Comparison of ENCODE assay signal across 9 cellular contexts in the genomic region with DNA sequence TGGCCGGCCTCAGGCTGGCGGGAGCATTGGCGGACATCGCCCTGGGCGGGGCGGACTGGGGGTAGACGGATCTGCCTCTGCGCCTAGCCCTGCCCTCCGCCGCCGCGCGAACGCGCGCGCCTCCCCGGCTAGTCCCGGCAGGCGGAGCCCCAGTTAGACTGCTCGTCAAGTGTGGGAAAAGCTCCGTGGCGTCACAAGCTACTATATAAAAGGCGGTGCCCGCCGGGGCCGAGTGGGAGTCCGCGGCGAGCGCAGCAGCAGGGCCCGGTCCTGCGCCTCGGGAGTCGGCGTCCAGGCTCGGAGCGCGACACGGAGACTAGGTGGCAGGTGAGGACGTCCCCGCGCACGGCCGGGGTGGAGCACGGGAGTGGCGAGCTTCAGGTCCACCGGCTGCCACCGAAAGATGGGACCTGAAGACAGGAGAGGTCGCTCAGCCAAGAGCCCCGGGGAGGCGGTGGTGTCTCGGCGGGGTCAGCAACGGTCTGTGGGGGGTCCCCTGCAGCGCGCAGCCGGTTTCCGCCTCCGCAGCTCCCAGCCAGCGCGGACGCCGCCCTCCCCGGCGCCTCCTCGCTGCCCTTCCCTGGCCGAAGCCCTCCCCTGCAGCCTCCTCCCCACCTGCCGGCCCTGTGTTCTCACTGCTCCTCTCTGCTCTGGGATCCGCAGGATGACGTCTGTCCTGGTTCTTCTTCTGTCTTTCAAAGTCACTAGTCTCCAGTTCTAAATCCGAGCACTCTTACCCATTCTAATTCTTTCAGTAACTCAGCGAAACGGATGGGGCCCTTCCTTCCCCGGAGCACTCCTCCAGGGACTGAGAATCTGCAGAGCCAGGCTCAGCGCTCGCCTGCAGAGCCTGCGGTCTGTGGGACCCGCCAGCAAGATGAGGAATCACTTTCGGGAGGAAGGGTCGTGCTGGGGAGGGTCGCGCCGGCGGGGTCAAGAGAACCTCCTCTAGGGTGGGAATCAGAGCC. TPM values are rescaled to one million over a fixed set of nuclear protein-coding genes. Genes with fewer than 3 reads are reported as not detected.
DNase-seq lines count a peak whose midpoint lies in the region; ATAC-seq and TF ChIP-seq lines count a peak whose summit lies in the region.
"Had no signal": no experiment of that assay in that cellular context is flagged by ENCODE, and none has a peak within 500 bp of the region (broad histone marks: within the 10 kb centered on the region; RNA-seq: fewer than 3 reads in every experiment).

No MANE protein-coding gene starts in this region.

- H3K36me3 Mint-ChIP-seq in activated CD4-positive, alpha-beta T cell treated with anti-CD3 and anti-CD28 coated beads, Interleukin-2, amount 10 ng/mL, durations not matched to agents 7 days and 5 days (ENCODE audit: low read depth), result peaks cover 13% of the 10 kb centered on the region

- POLR2A ChIA-PET in activated CD4-positive, alpha-beta T cell treated with anti-CD3 and anti-CD28 coated beads, Interleukin-2, amount 10 ng/mL, durations not matched to agents 7 days and 5 days (lab: Charles Lee), result interaction anchor here (0.6 to 1.2 kb wide), 6 partner anchors 16 to 299 kb away, joined by 3 to 5 read pairs (median 4); partner anchors contain the start of gene WRNIP1

- H3K27ac ChIP-seq in coronary artery, result peak overlapping the region; percentile 95 to 99
- H3K27ac ChIP-seq: KMS-11 had no signal

- peak overlapping the region; percentile 87 for H3K27ac Mint-ChIP-seq in activated CD4-positive, alpha-beta T cell treated with anti-CD3 and anti-CD28 coated beads, Interleukin-2, amount 10 ng/mL, durations not matched to agents 7 days and 5 days

- H3K27me3 Mint-ChIP-seq in activated CD4-positive, alpha-beta T cell treated with anti-CD3 and anti-CD28 coated beads, Interleukin-2, amount 10 ng/mL, durations not matched to agents 7 days and 5 days, result no peaks in the 10 kb centered on the region

- peak; percentile 86 for DNase-seq in AG09319 (ENCODE audit: extremely low read depth, low read depth)
- peak; percentile 88 for DNase-seq in NCI-H460 (ENCODE audit: extremely low read depth, low read depth)
- peak; percentile 92 for DNase-seq in activated CD4-positive, alpha-beta T cell treated with anti-CD3 and anti-CD28 coated beads, Interleukin-2, amount 10 ng/mL, durations not matched to agents 7 days and 5 days
- peak; percentile 97 for DNase-seq in coronary artery (ENCODE audit: low spot score)
- DNase-seq in left lobe of liver (ENCODE audit: low spot score), result peak; percentile 97
- DNase-seq in stimulated activated CD4-positive, alpha-beta T cell treated with anti-CD3 and anti-CD28 coated beads, Interleukin-2, amount 100 ng/mL, for 24 hours, result peak; percentile 90 to 92

- CTCF ChIA-PET in activated CD4-positive, alpha-beta T cell treated with anti-CD3 and anti-CD28 coated beads, Interleukin-2, amount 10 ng/mL, durations not matched to agents 7 days and 5 days (lab: Charles Lee), result interaction anchor here (0.7 to 1.3 kb wide), 13 partner anchors 10 to 295 kb away, joined by 3 to 12 read pairs (median 4); partner anchors contain the start of gene NQO2

- H3K4me3 ChIP-seq in coronary artery, result peak overlapping the region; percentile 91

- peaks cover 53% of the 10 kb centered on the region for H3K4me1 Mint-ChIP-seq in activated CD4-positive, alpha-beta T cell treated with anti-CD3 and anti-CD28 coated beads, Interleukin-2, amount 10 ng/mL, durations not matched to agents 7 days and 5 days

- H3K9me3 Mint-ChIP-seq in activated CD4-positive, alpha-beta T cell treated with anti-CD3 and anti-CD28 coated beads, Interleukin-2, amount 10 ng/mL, durations not matched to agents 7 days and 5 days, result no peaks in the 10 kb centered on the region

- ATAC-seq in GM18909 (IDR thresholded peaks at IDR 0.05; ENCODE audit: poor library complexity, unreplicated experiment) (peak; percentile 68), HG03175 (IDR thresholded peaks at IDR 0.05; ENCODE audit: unreplicated experiment) (peak; percentile 62), left lobe of liver (peak; percentile 86)

- no peak for TF ChIP-seq CTCF in AG09319 (IDR thresholded peaks at IDR 0.05; ENCODE audit: low read depth, low read length)
- TF ChIP-seq CTCF in coronary artery (IDR thresholded peaks at IDR 0.05), result no peak

- H3K4me3 Mint-ChIP-seq in activated CD4-positive, alpha-beta T cell treated with anti-CD3 and anti-CD28 coated beads, Interleukin-2, amount 10 ng/mL, durations not matched to agents 7 days and 5 days, result peak overlapping the region; percentile 84

RNA-seq across cellular contexts. Expression of gene RIPK1, which starts 4.3 kb away (rescaled TPM):
- 8.1 and 10.3 TPM in 2 replicates for total RNA-seq in NCI-H460 (2014; rRNA removed; shearing (Covaris generic))
- polyA plus RNA-seq in NCI-H460 (2014; cell fraction: nucleus; rRNA removed), result 4.3 and 6.8 TPM in 2 replicates
- 10 to 100 TPM; 35.8 to 38.9 TPM for total RNA-seq in activated CD4-positive, alpha-beta T cell treated with anti-CD3 and anti-CD28 coated beads, Interleukin-2, amount 10 ng/mL, durations not matched to agents 7 days and 5 days
- total RNA-seq in left lobe of liver, result 12.6 TPM

RNA-seq across cellular contexts. Expression of gene BPHL, which starts 54.5 kb away (rescaled TPM):
- 14.9 and 16.1 TPM in 2 replicates for total RNA-seq in NCI-H460 (2014; rRNA removed; shearing (Covaris generic))
- polyA plus RNA-seq in NCI-H460 (2014; cell fraction: nucleus; rRNA removed), result 16.1 and 18.1 TPM in 2 replicates
- total RNA-seq in activated CD4-positive, alpha-beta T cell treated with anti-CD3 and anti-CD28 coated beads, Interleukin-2, amount 10 ng/mL, durations not matched to agents 7 days and 5 days, result 1 to 10 TPM; 8.1 to 8.4 TPM
- total RNA-seq in left lobe of liver, result 119 TPM

Comparison
In these comparisons a context has a peak if more than half of its experiments do, and no peak if none do; other contexts are left out.
1. Peak in every context shown above with its lines: DNase-seq, ATAC-seq, H3K4me3 ChIP-seq and H3K27ac ChIP-seq.